1 cellular context compared by ENCODE assay signal in genomic region chr7:112579388-112579787, GRCh38.
TF ChIP-seq lines count a peak whose summit lies in the region.

No MANE protein-coding gene starts in this region.

TF ChIP-seq in A549, 52 proteins besides CTCF, POLR2A, EP300 and RAD21 (continued from another document):
- TF ChIP-seq REST (IDR thresholded peaks at IDR 0.05) (no peak), HOXA7 (CRISPR knock-in tag; IDR thresholded peaks at IDR 0.05) (no peak), EHF (CRISPR knock-in tag; IDR thresholded peaks at IDR 0.05) (no peak), POLR2AphosphoS2 (conservative IDR thresholded peaks at IDR 0.05; ENCODE audit: low read length) (no peak), NR3C1 (IDR thresholded peaks at IDR 0.05) (no peak), HOXB5 (CRISPR knock-in tag; IDR thresholded peaks at IDR 0.05) (no peak), MAZ (IDR thresholded peaks at IDR 0.05; ENCODE audit: borderline replicate concordance, low read depth, low read length) (no peak), SMC3 (IDR thresholded peaks at IDR 0.05) (no peak), CHD4 (IDR thresholded peaks at IDR 0.05; ENCODE audit: borderline replicate concordance) (no peak)
